In genomic region chr16:79334127-79334526, GRCh38 we compare ENCODE assay signal across 11 cellular contexts.
A peak's percentile ranks its signal among the peaks of the same experiment; 100 is the strongest.
DNase-seq lines count a peak whose midpoint lies in the region; ATAC-seq and TF ChIP-seq lines count a peak whose summit lies in the region.
"Had no signal": no experiment of that assay in that cellular context is flagged by ENCODE, and none has a peak within 500 bp of the region (broad histone marks: within the 10 kb centered on the region; RNA-seq: fewer than 3 reads in every experiment).

No MANE protein-coding gene starts in this region.

- H4K20me1 ChIP-seq in HCT116 (ENCODE audit: insufficient read depth) (no peaks in the 10 kb centered on the region), GM23248 (ENCODE audit: insufficient read depth) (no peaks in the 10 kb centered on the region)

- H3K4me3 Mint-ChIP-seq in Caco-2 (ENCODE audit: unreplicated experiment): no peak overlapping the region
- H3K4me3 Mint-ChIP-seq in activated CD8-positive, alpha-beta T cell treated with anti-CD3 and anti-CD28 coated beads, Interleukin-2, amount 10 ng/mL, durations not matched to agents 7 days and 5 days: no peak overlapping the region
- H3K4me3 Mint-ChIP-seq: naive B cell had no signal

- H3K4me2 ChIP-seq in HCT116 (ENCODE audit: low read length): no peak overlapping the region
- H3K4me2 ChIP-seq in GM23248 (ENCODE audit: unreplicated experiment): no peak overlapping the region

- H3K9me2 ChIP-seq in HCT116 (ENCODE audit: insufficient read depth): no peaks in the 10 kb centered on the region
- no peaks in the 10 kb centered on the region for H3K9me2 ChIP-seq in GM23248 (ENCODE audit: insufficient read depth)

- BruUV-seq in Caco-2 (replicated peaks; lab: Mats Ljungman, UMichigan): no TSS peak
- BruUV-seq in HCT116 (replicated peaks; lab: Mats Ljungman, UMichigan): no TSS peak

- POLR2A ChIA-PET in Caco-2 (lab: Charles Lee): no interaction called here
- POLR2A ChIA-PET in HCT116 (lab: Charles Lee): no interaction called here
- POLR2A ChIA-PET in activated CD8-positive, alpha-beta T cell treated with anti-CD3 and anti-CD28 coated beads, Interleukin-2, amount 10 ng/mL, durations not matched to agents 7 days and 5 days (lab: Charles Lee): no interaction called here

- peaks cover 18% of the 10 kb centered on the region for H3K4me1 Mint-ChIP-seq in Caco-2 (ENCODE audit: low read depth, unreplicated experiment)
- no peaks in the 10 kb centered on the region for H3K4me1 Mint-ChIP-seq in activated CD8-positive, alpha-beta T cell treated with anti-CD3 and anti-CD28 coated beads, Interleukin-2, amount 10 ng/mL, durations not matched to agents 7 days and 5 days (ENCODE audit: low read depth)

- no peaks in the 10 kb centered on the region for H3K36me3 Mint-ChIP-seq in Caco-2 (ENCODE audit: insufficient read depth, unreplicated experiment)
- no peaks in the 10 kb centered on the region for H3K36me3 Mint-ChIP-seq in activated CD8-positive, alpha-beta T cell treated with anti-CD3 and anti-CD28 coated beads, Interleukin-2, amount 10 ng/mL, durations not matched to agents 7 days and 5 days (ENCODE audit: low read depth)
- H3K36me3 Mint-ChIP-seq: naive B cell had no signal

- ATAC-seq in HCT116: no peak; the same call in 1 of the 2 replicates
- no peak for ATAC-seq in activated CD8-positive, alpha-beta T cell treated with anti-CD3 and anti-CD28 coated beads, Interleukin-2, amount 10 ng/mL, durations not matched to agents 7 days and 5 days
- ATAC-seq in mucosa of descending colon: peak; percentile 47
- ATAC-seq in HG02798 (IDR thresholded peaks at IDR 0.05; ENCODE audit: poor library complexity, unreplicated experiment): no peak
- ATAC-seq: body of pancreas, foreskin keratinocyte had no signal

- TF ChIP-seq RAD21 in HCT116 (IDR thresholded peaks at IDR 0.05; ENCODE audit: low read depth): no peak

- H3K36me3 ChIP-seq in Caco-2 (ENCODE audit: control insufficient read depth, insufficient read depth, low read length) (no peaks in the 10 kb centered on the region), HCT116 (ENCODE audit: control insufficient read depth in 1 of 2, insufficient read depth in 2 of 2, low read length in 2 of 2) (no peaks in the 10 kb centered on the region), mucosa of descending colon (ENCODE audit: low read depth) (no peaks in the 10 kb centered on the region), GM23248 (ENCODE audit: low read depth) (no peaks in the 10 kb centered on the region)

- 64 to 65% methylated on average over 13 of the region's 13 CpGs for WGBS in GM23248 (ENCODE audit: low coverage in 1 of 2, low lambda C conversion rate in 2 of 2, missing lambda C conversion rate in 2 of 2), 2 experiments

- intact Hi-C loops in Caco-2 (cut with micrococcal nuclease; ENCODE audit: unreplicated experiment): no loop called here
- intact Hi-C loops in HCT116 (cut with micrococcal nuclease): no loop called here
- intact Hi-C loops in mucosa of descending colon (cut with DNase I, micrococcal nuclease): no loop called here

- peaks cover 6% of the 10 kb centered on the region for H3K27me3 Mint-ChIP-seq in Caco-2 (ENCODE audit: insufficient read depth, unreplicated experiment)
- peaks cover 21% of the 10 kb centered on the region for H3K27me3 Mint-ChIP-seq in activated CD8-positive, alpha-beta T cell treated with anti-CD3 and anti-CD28 coated beads, Interleukin-2, amount 10 ng/mL, durations not matched to agents 7 days and 5 days (ENCODE audit: low read depth)

- H3K4me1 ChIP-seq in Caco-2: peaks cover 17% of the 10 kb centered on the region
- H3K4me1 ChIP-seq in HCT116 (ENCODE audit: control insufficient read depth in 1 of 2, insufficient read depth in 2 of 2, low read length in 2 of 2): no peaks in the 10 kb centered on the region
- peaks cover 16% of the 10 kb centered on the region for H3K4me1 ChIP-seq in mucosa of descending colon (ENCODE audit: low read depth)
- H3K4me1 ChIP-seq in GM23248 (ENCODE audit: insufficient read depth): no peaks in the 10 kb centered on the region
- H3K4me1 ChIP-seq: body of pancreas, foreskin keratinocyte had no signal

- H3K9ac ChIP-seq in HCT116 (ENCODE audit: low read length) (no peak overlapping the region), GM23248 (no peak overlapping the region)

- no peak for TF ChIP-seq POLR2A in HCT116 (IDR thresholded peaks at IDR 0.05; ENCODE audit: borderline replicate concordance, extremely low read depth, insufficient read depth, insufficient read length)

- DNase-seq in Caco-2 (peak in 1 of 2 experiments; percentile 30), HCT116 (ENCODE audit: low read depth, low spot score) (no peak), mucosa of descending colon (peak in 2 of 3 donors; percentile 36 to 37), NCI-H187 (lab: John Stamatoyannopoulos, UW) (no peak), NCI-H774 (lab: John Stamatoyannopoulos, UW) (no peak), GM23248 (no peak)
- peak; percentile 27 for DNase-seq in activated CD8-positive, alpha-beta T cell treated with anti-CD3 and anti-CD28 coated beads, Interleukin-2, amount 10 ng/mL, durations not matched to agents 7 days and 5 days
- DNase-seq: foreskin keratinocyte, naive B cell had no signal

- H3K79me2 ChIP-seq in HCT116 (ENCODE audit: insufficient read depth, low read length): no peaks in the 10 kb centered on the region
- H3K79me2 ChIP-seq in GM23248 (ENCODE audit: insufficient read depth): no peaks in the 10 kb centered on the region

- H3K4me3 ChIP-seq in Caco-2 (ENCODE audit: low read depth, low read length) (no peak overlapping the region), HCT116 (replicated peaks in 1 of 2; ENCODE audit: low read depth in 1 of 2, low read length in 2 of 2) (no peak overlapping the region), mucosa of descending colon (no peak overlapping the region), GM23248 (no peak overlapping the region)
- H3K4me3 ChIP-seq: body of pancreas had no signal

- in situ Hi-C loops in GM23248 (cut with MboI): no loop called here

- RAD21 ChIA-PET in HCT116 (lab: Charles Lee; ENCODE audit: low non-redundant PET in 1 of 2, low total read pairs in 2 of 2, uncharacterized antibody in 2 of 2, unreplicated experiment in 2 of 2): no interaction called here

- H3K27me3 ChIP-seq in Caco-2 (replicated peaks; ENCODE audit: control insufficient read depth, insufficient read depth, low read length) (no peaks in the 10 kb centered on the region; the same call in 1 of the 2 replicates), HCT116 (ENCODE audit: insufficient read depth, low read length) (no peaks in the 10 kb centered on the region), GM23248 (replicated peaks; ENCODE audit: insufficient read depth) (no peaks in the 10 kb centered on the region)
- H3K27me3 ChIP-seq: body of pancreas, foreskin keratinocyte had no signal

- CTCF ChIA-PET in Caco-2 (lab: Charles Lee): interaction anchor here (0.6 to 0.7 kb wide), 3 partner anchors 79 to 517 kb away, joined by 3 to 6 read pairs (median 3); no protein-coding TSS in a partner anchor
- CTCF ChIA-PET in HCT116 (lab: Charles Lee): no interaction called here
- CTCF ChIA-PET in activated CD8-positive, alpha-beta T cell treated with anti-CD3 and anti-CD28 coated beads, Interleukin-2, amount 10 ng/mL, durations not matched to agents 7 days and 5 days (lab: Charles Lee): interaction anchor here (0.7 to 1.4 kb wide), 2 partner anchors 9 to 271 kb away, joined by 3 to 5 read pairs; no protein-coding TSS in a partner anchor

- H3F3A ChIP-seq in GM23248 (ENCODE audit: insufficient read depth): no peaks in the 10 kb centered on the region

- peak; percentile 30 to 55 for TF ChIP-seq CTCF in Caco-2 (IDR thresholded peaks at IDR 0.05; ENCODE audit: insufficient read depth in 1 of 2, low read depth in 1 of 2, low read length in 1 of 2, severe bottlenecking in 1 of 2, unreplicated experiment in 1 of 2)
- TF ChIP-seq CTCF in HCT116 (IDR thresholded peaks at IDR 0.05 in 2 of 3, conservative IDR thresholded peaks at IDR 0.05 in 1 of 3; ENCODE audit: borderline replicate concordance in 1 of 3, insufficient read depth in 1 of 3, low read depth in 2 of 3, low read length in 2 of 3): peak in 2 of 3 experiments; percentile 35 to 57; a peak in 4 of 6 replicates
- no peak for TF ChIP-seq CTCF in mucosa of descending colon (IDR thresholded peaks at IDR 0.05)

- H2AFZ ChIP-seq in HCT116 (ENCODE audit: low read depth, low read length, poor library complexity, severe bottlenecking) (no peak overlapping the region), GM23248 (no peak overlapping the region)

- no peak overlapping the region for H3K27ac ChIP-seq in HCT116 (ENCODE audit: low read depth, low read length)
- no peak overlapping the region for H3K27ac ChIP-seq in GM23248
- H3K27ac ChIP-seq: body of pancreas, foreskin keratinocyte had no signal

- H3K9me3 Mint-ChIP-seq in Caco-2 (ENCODE audit: unreplicated experiment): no peaks in the 10 kb centered on the region
- no peaks in the 10 kb centered on the region for H3K9me3 Mint-ChIP-seq in activated CD8-positive, alpha-beta T cell treated with anti-CD3 and anti-CD28 coated beads, Interleukin-2, amount 10 ng/mL, durations not matched to agents 7 days and 5 days (ENCODE audit: insufficient read depth)

- H3K27ac Mint-ChIP-seq in Caco-2 (ENCODE audit: unreplicated experiment): no peak overlapping the region
- no peak overlapping the region for H3K27ac Mint-ChIP-seq in activated CD8-positive, alpha-beta T cell treated with anti-CD3 and anti-CD28 coated beads, Interleukin-2, amount 10 ng/mL, durations not matched to agents 7 days and 5 days
- H3K27ac Mint-ChIP-seq: naive B cell had no signal

- no peaks in the 10 kb centered on the region for H3K9me3 ChIP-seq in Caco-2
- peaks cover 16 to 52% of the 10 kb centered on the region in 2 experiments; a peak in 2 of 4 replicates for H3K9me3 ChIP-seq in HCT116 (ENCODE audit: control insufficient read depth in 1 of 2, insufficient read depth in 1 of 2, low read depth in 1 of 2, low read length in 2 of 2)
- no peaks in the 10 kb centered on the region for H3K9me3 ChIP-seq in mucosa of descending colon
- H3K9me3 ChIP-seq in GM23248 (ENCODE audit: low read depth): no peaks in the 10 kb centered on the region
- H3K9me3 ChIP-seq: body of pancreas had no signal

TF ChIP-seq in HCT116, 20 proteins besides CTCF, POLR2A, EP300 and RAD21 (continues in another document):
- TF ChIP-seq ZBTB33 (IDR thresholded peaks at IDR 0.05; ENCODE audit: extremely low read depth, insufficient replicate concordance, low read length): no peak

Comparison
In these comparisons a context has a peak if more than half of its experiments do, and no peak if none do; other contexts are left out.
1. DNase-seq: peak in activated CD8-positive, alpha-beta T cell treated with anti-CD3 and anti-CD28 coated beads, Interleukin-2, amount 10 ng/mL, durations not matched to agents 7 days and 5 days (single experiment) and mucosa of descending colon (2 of 3); none in HCT116 (single experiment), NCI-H187 (0 of 2), NCI-H774 (single experiment) and GM23248 (single experiment).